In genomic region chr2:71484354-71484753, GRCh38 we compare ENCODE assay signal across 24 cellular contexts.
"Had no signal": no experiment of that assay in that cellular context is flagged by ENCODE, and none has a peak within 500 bp of the region (broad histone marks: within the 10 kb centered on the region; RNA-seq: fewer than 3 reads in every experiment).

No MANE protein-coding gene starts in this region.

- H3K9me3 Mint-ChIP-seq: dendritic cell treated with granulocyte-macrophage colony-stimulating factor and Interleukin-4, amounts not matched to agents 40 ng/mL and 50 ng/mL, for 4 days; effector memory CD8-positive, alpha-beta T cell; endodermal cell had no signal

- H3K4me3 Mint-ChIP-seq: dendritic cell treated with granulocyte-macrophage colony-stimulating factor and Interleukin-4, amounts not matched to agents 40 ng/mL and 50 ng/mL, for 4 days; effector memory CD8-positive, alpha-beta T cell; endodermal cell had no signal

- H3K9me3 ChIP-seq: colonic mucosa, esophagus muscularis mucosa, esophagus squamous epithelium, gastrocnemius medialis, gastroesophageal sphincter, heart left ventricle had no signal

- H3K27ac Mint-ChIP-seq: dendritic cell treated with granulocyte-macrophage colony-stimulating factor and Interleukin-4, amounts not matched to agents 40 ng/mL and 50 ng/mL, for 4 days; effector memory CD8-positive, alpha-beta T cell; endodermal cell had no signal

- H3K4me1 ChIP-seq: colonic mucosa, esophagus squamous epithelium, foreskin keratinocyte, gastroesophageal sphincter had no signal

- ATAC-seq: effector memory CD8-positive, alpha-beta T cell; esophagus mucosa; foreskin keratinocyte; gastrocnemius medialis; gastroesophageal sphincter; heart left ventricle had no signal

- H3K27me3 ChIP-seq: colonic mucosa, dorsolateral prefrontal cortex, esophagus muscularis mucosa, gastrocnemius medialis, gastroesophageal sphincter, heart left ventricle had no signal

- H3K27ac ChIP-seq: colonic mucosa, coronary artery, dorsolateral prefrontal cortex, epithelial cell of prostate, esophagus muscularis mucosa, esophagus squamous epithelium, foreskin keratinocyte, gastroesophageal sphincter, heart left ventricle had no signal

- DNase-seq: colonic mucosa; cortex of kidney; dermis blood vessel endothelial cell; dorsolateral prefrontal cortex; effector CD4-positive, alpha-beta T cell; effector CD8-positive, alpha-beta T cell; effector memory CD4-positive, alpha-beta T cell; effector memory CD8-positive, alpha-beta T cell; endodermal cell; erythroblast; esophagus squamous epithelium; foreskin fibroblast; foreskin keratinocyte; foreskin melanocyte; glutamatergic neuron; head of caudate nucleus; heart left ventricle had no signal

- H3K4me3 ChIP-seq: colonic mucosa, coronary artery, dorsolateral prefrontal cortex, esophagus muscularis mucosa, esophagus squamous epithelium, gastrocnemius medialis, gastroesophageal sphincter, heart left ventricle had no signal

- H3K36me3 ChIP-seq: colonic mucosa, esophagus squamous epithelium had no signal
